8 cellular contexts compared by ENCODE assay signal in genomic region chr16:88383401-88384221, GRCh38. TPM values are rescaled to one million over a fixed set of nuclear protein-coding genes. Genes with fewer than 3 reads are reported as not detected.
DNase-seq lines count a peak whose midpoint lies in the region; ATAC-seq, FAIRE-seq and TF ChIP-seq lines count a peak whose summit lies in the region.

No MANE protein-coding gene starts in this region.

- peak overlapping the region; percentile 90; the same call in 1 of the 2 replicates for H2BK12ac ChIP-seq in H1 (ENCODE audit: low read depth, low read length)

- peak overlapping the region; percentile 49 to 58 for H3K4me2 ChIP-seq in H1 (ENCODE audit: insufficient read depth in 1 of 2, low read depth in 2 of 2, low read length in 2 of 2)

- POLR2A ChIA-PET in H1 (lab: Charles Lee; ENCODE audit: partially characterized antibody), result interaction anchor here (0.8 to 1.4 kb wide), 3 partner anchors 16 to 618 kb away, joined by 3 to 4 read pairs (median 3); partner anchors contain the start of genes KLHDC4 and SLC7A5

- peak; percentile 32; the same call in 1 of the 2 replicates for TF ChIP-seq RAD21 in Ishikawa (IDR thresholded peaks at IDR 0.05; ENCODE audit: low read depth)
- peak; percentile 22 to 46; a peak in 2 of 4 replicates for TF ChIP-seq RAD21 in H1 (IDR thresholded peaks at IDR 0.05 in 1 of 2, conservative IDR thresholded peaks at IDR 0.05 in 1 of 2; ENCODE audit: low read depth in 2 of 2, low read length in 2 of 2)

- H3K4me1 ChIP-seq in H1 (replicated peaks in 1 of 4; ENCODE audit: control insufficient read depth in 3 of 4, insufficient read depth in 4 of 4, low read length in 3 of 4), result peaks cover 6 to 27% (median 20%) of the 10 kb centered on the region in 4 experiments

- H3K4ac ChIP-seq in H1 (replicated peaks; ENCODE audit: insufficient read length, low read depth, low read length), result no peak overlapping the region

- H3K27ac ChIP-seq in H1 (ENCODE audit: low read depth, low read length), result no peak overlapping the region

- no peak overlapping the region for H3K23ac ChIP-seq in H1 (ENCODE audit: insufficient read length)

- no peak for ATAC-seq in GM19467 (IDR thresholded peaks at IDR 0.05; ENCODE audit: unreplicated experiment)
- ATAC-seq in HG02885 (IDR thresholded peaks at IDR 0.05; ENCODE audit: poor library complexity, unreplicated experiment), result no peak

- H2BK5ac ChIP-seq in H1 (ENCODE audit: low read depth, low read length), result no peak overlapping the region

- no peak overlapping the region for H2BK120ac ChIP-seq in H1 (replicated peaks; ENCODE audit: low read depth, low read length)

- 6% methylated on average over 18 of the region's 94 CpGs; no CpG with 5 or more reads in 1 of the 2 experiments for WGBS in H1 (ENCODE audit: extremely low coverage in 1 of 2, insufficient coverage in 1 of 2, insufficient read length in 1 of 2, insufficient replicate concordance in 2 of 2, low coverage in 1 of 2, low lambda C conversion rate in 2 of 2, missing lambda C conversion rate in 1 of 2), 2 experiments

- TF ChIP-seq POLR2A in H1 (IDR thresholded peaks at IDR 0.05; ENCODE audit: control extremely low read depth in 1 of 2, low read depth in 2 of 2, low read length in 2 of 2), result no peak

- no peaks in the 10 kb centered on the region for H3K79me2 ChIP-seq in H1 (ENCODE audit: control insufficient read depth in 1 of 2, insufficient read depth in 2 of 2, low read length in 2 of 2)

- CTCF ChIA-PET in H1 (lab: Charles Lee; ENCODE audit: partially characterized antibody), result interaction anchor here (1.2 kb wide), 1 partner anchor 23 kb away, joined by 4 read pairs; no protein-coding TSS in a partner anchor

- no peak overlapping the region for H3K18ac ChIP-seq in H1 (ENCODE audit: extremely low read depth, low read length)

- TF ChIP-seq EP300 in Ishikawa (IDR thresholded peaks at IDR 0.05; ENCODE audit: borderline replicate concordance) (no peak), H1 (IDR thresholded peaks at IDR 0.05; ENCODE audit: borderline replicate concordance in 1 of 2, low read depth in 2 of 2, low read length in 2 of 2) (no peak)

- no peak overlapping the region for H3K14ac ChIP-seq in H1 (ENCODE audit: insufficient read length)

- H2BK20ac ChIP-seq in H1 (ENCODE audit: low read length), result no peak overlapping the region

- peak overlapping the region in 3 of 4 experiments; percentile 19 to 57 (median 22); a peak in 6 of 8 replicates for H3K4me3 ChIP-seq in H1 (ENCODE audit: extremely low read depth in 1 of 4, insufficient read depth in 2 of 4, low read depth in 3 of 4, low read length in 4 of 4)

- H3K56ac ChIP-seq in H1 (replicated peaks; ENCODE audit: insufficient read length, low read depth, low read length), result no peak overlapping the region

- peaks cover 10% of the 10 kb centered on the region for H3K23me2 ChIP-seq in H1 (ENCODE audit: low read depth, low read length)

- H3K9ac ChIP-seq in H1 (replicated peaks in 1 of 4; ENCODE audit: extremely low read depth in 1 of 4, low read depth in 3 of 4, low read length in 3 of 4), result no peak overlapping the region

- FAIRE-seq in H1 (lab: Jason Lieb, UNC), result no peak

- H3K27me3 ChIP-seq in H1 (replicated peaks in 1 of 4; ENCODE audit: control insufficient read depth in 3 of 4, extremely low read depth in 1 of 4, insufficient read depth in 3 of 4, low read length in 3 of 4), result peaks cover 21 to 39% (median 34%) of the 10 kb centered on the region in 4 experiments

- no peaks in the 10 kb centered on the region for H3K36me3 ChIP-seq in H1 (ENCODE audit: control insufficient read depth in 2 of 4, insufficient read depth in 4 of 4, low read length in 3 of 4)

- H2AK5ac ChIP-seq in H1 (ENCODE audit: low read depth, low read length), result no peak overlapping the region

- peak in 2 of 3 experiments; percentile 5 to 40; a peak in 2 of 4 replicates for TF ChIP-seq CTCF in H1 (IDR thresholded peaks at IDR 0.05; ENCODE audit: control extremely low read depth in 1 of 3, insufficient read depth in 1 of 3, low read depth in 1 of 3, low read length in 3 of 3)

- peak overlapping the region; percentile 18; the same call in 1 of the 2 replicates for H4K8ac ChIP-seq in H1 (ENCODE audit: extremely low read depth, insufficient read depth, low read length)

- no peak overlapping the region for H4K91ac ChIP-seq in H1 (replicated peaks; ENCODE audit: insufficient read length, low read length)

- DNase-seq in AG08396 (ENCODE audit: low spot score), result peak; percentile 87
- no peak for DNase-seq in H1 (ENCODE audit: low read depth in 1 of 2, low spot score in 2 of 2)
- peak; percentile 65 for DNase-seq in myocyte (ENCODE audit: low read depth)
- no peak for DNase-seq in SHP77 (lab: John Stamatoyannopoulos, UW)
- no peak for DNase-seq in HT-29 (ENCODE audit: low spot score)

- 0 out of 4 replicates have a peak, but pooled peaks cover 0 to 6% of the 10 kb centered on the region in 2 experiments for H3K9me3 ChIP-seq in H1 (ENCODE audit: insufficient read depth in 2 of 2, low read depth in 1 of 2, low read length in 1 of 2)

- peaks cover 0 to 17% of the 10 kb centered on the region in 2 experiments for H4K20me1 ChIP-seq in H1 (replicated peaks in 1 of 2; ENCODE audit: control insufficient read depth in 1 of 2, insufficient read depth in 2 of 2, low read length in 2 of 2)

- H2BK15ac ChIP-seq in H1 (ENCODE audit: low read length), result peak overlapping the region; percentile 53; the same call in 1 of the 2 replicates

- H4K5ac ChIP-seq in H1 (ENCODE audit: insufficient read length, low read depth, low read length), result no peak overlapping the region

- no peaks in the 10 kb centered on the region for H3K79me1 ChIP-seq in H1 (ENCODE audit: low read depth, low read length)

- H2AFZ ChIP-seq in H1 (ENCODE audit: low read length), result no peak overlapping the region

TF ChIP-seq in Ishikawa, 13 proteins besides CTCF, POLR2A, EP300 and RAD21:
- no peak for TF ChIP-seq CEBPB (IDR thresholded peaks at IDR 0.05)
- no peak for TF ChIP-seq NFIC (IDR thresholded peaks at IDR 0.05)
- TF ChIP-seq, protein P1, sequence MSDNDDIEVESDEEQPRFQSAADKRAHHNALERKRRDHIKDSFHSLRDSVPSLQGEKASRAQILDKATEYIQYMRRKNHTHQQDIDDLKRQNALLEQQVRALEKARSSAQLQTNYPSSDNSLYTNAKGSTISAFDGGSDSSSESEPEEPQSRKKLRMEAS (IDR thresholded peaks at IDR 0.05), result peak; percentile 44; the same call in 1 of the 2 replicates
- TF ChIP-seq TAF1 (IDR thresholded peaks at IDR 0.05; ENCODE audit: low read depth), result no peak
- TF ChIP-seq ZBTB7A (IDR thresholded peaks at IDR 0.05; ENCODE audit: low read depth), result 0 out of 2 replicates have a peak, but pooled peaks have one; percentile 9
- no peak for TF ChIP-seq TCF12 (IDR thresholded peaks at IDR 0.05; ENCODE audit: low read depth)

TF ChIP-seq in H1, 55 proteins besides CTCF, POLR2A, EP300 and RAD21 (continues in another document):
- no peak for TF ChIP-seq SP2 (IDR thresholded peaks at IDR 0.05; ENCODE audit: low read length)
- TF ChIP-seq SRF (IDR thresholded peaks at IDR 0.05; ENCODE audit: low read depth, low read length), result no peak
- no peak for TF ChIP-seq MAFK (IDR thresholded peaks at IDR 0.05; ENCODE audit: low read depth, low read length)
- TF ChIP-seq RBBP5 (IDR thresholded peaks at IDR 0.05; ENCODE audit: borderline replicate concordance, low read depth, low read length), result no peak
- TF ChIP-seq JUN (IDR thresholded peaks at IDR 0.05; ENCODE audit: low read depth, low read length), result no peak
- TF ChIP-seq ZNF274 (IDR thresholded peaks at IDR 0.05; ENCODE audit: borderline replicate concordance, extremely low read depth, low read length), result no peak
- TF ChIP-seq GTF2F1 (IDR thresholded peaks at IDR 0.05; ENCODE audit: borderline replicate concordance, low read depth, low read length), result no peak
- no peak for TF ChIP-seq EGR1 (IDR thresholded peaks at IDR 0.05; ENCODE audit: borderline replicate concordance, low read depth, low read length)
- peak; percentile 77 for TF ChIP-seq EZH2 (IDR thresholded peaks at IDR 0.05; ENCODE audit: low read depth, low read length, severe bottlenecking)
- TF ChIP-seq E2F6 (IDR thresholded peaks at IDR 0.05), result 0 out of 2 replicates have a peak, but pooled peaks have one; percentile 31
- TF ChIP-seq SP4 (IDR thresholded peaks at IDR 0.05; ENCODE audit: low read length), result no peak
- TF ChIP-seq RFX5 (IDR thresholded peaks at IDR 0.05; ENCODE audit: borderline replicate concordance, low read depth, low read length), result no peak
- TF ChIP-seq GABPA (IDR thresholded peaks at IDR 0.05; ENCODE audit: borderline replicate concordance, insufficient read depth, low read length), result no peak
- no peak for TF ChIP-seq CEBPB (IDR thresholded peaks at IDR 0.05; ENCODE audit: low read depth, low read length)
- TF ChIP-seq CBX8 (IDR thresholded peaks at IDR 0.05; ENCODE audit: borderline replicate concordance, low read depth, low read length), result no peak
- TF ChIP-seq, protein P2, sequence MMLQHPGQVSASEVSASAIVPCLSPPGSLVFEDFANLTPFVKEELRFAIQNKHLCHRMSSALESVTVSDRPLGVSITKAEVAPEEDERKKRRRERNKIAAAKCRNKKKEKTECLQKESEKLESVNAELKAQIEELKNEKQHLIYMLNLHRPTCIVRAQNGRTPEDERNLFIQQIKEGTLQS (IDR thresholded peaks at IDR 0.05; ENCODE audit: insufficient read depth, low read depth, low read length), result no peak
- no peak for TF ChIP-seq NANOG (IDR thresholded peaks at IDR 0.05; ENCODE audit: insufficient read depth, low read depth, low read length, poor library complexity, severe bottlenecking)
- TF ChIP-seq JUND (IDR thresholded peaks at IDR 0.05; ENCODE audit: low read length), result no peak
- no peak for TF ChIP-seq CHD2 (IDR thresholded peaks at IDR 0.05; ENCODE audit: low read length)

RNA-seq across cellular contexts. Expression of gene ZNF469, which starts 0.9 kb away (rescaled TPM):
- 1.8 and 2.0 TPM in 2 replicates for total RNA-seq in H1 (2021; fragmentation: NEBNext Ultra II Directional; extraction: Animal tissue kit (Norgen Biotek cat#: 25700))
- polyA plus RNA-seq in H1 (2011; rRNA removed), result 0.30 and 0.53 TPM in 2 replicates
- 0.23 TPM for polyA plus RNA-seq in H1 (2011; cell fraction: cytosol; rRNA removed)
- polyA plus RNA-seq in H1 (2011; cell fraction: nucleus; rRNA removed), result 1.1 TPM
- 0.54 to 0.96 TPM (median 0.90 TPM) in 4 replicates for polyA plus RNA-seq in H1 (2012, experiment 1 of 2)
- 0.63 TPM for polyA plus RNA-seq in H1 (2012, experiment 2 of 2)
- polyA plus RNA-seq in H1 (2013, experiment 1 of 2), result 0.45 TPM
- 0.42 TPM for polyA plus RNA-seq in H1 (2013, experiment 2 of 2)
- polyA minus RNA-seq in H1 (2011; rRNA and poly(A)+ RNA removed), result 0.32 and 0.41 TPM in 2 replicates
- polyA minus RNA-seq in H1 (2011; cell fraction: cytosol; rRNA and poly(A)+ RNA removed), result 1.1 TPM
- 1.5 TPM for polyA minus RNA-seq in H1 (2011; cell fraction: nucleus; rRNA and poly(A)+ RNA removed)
- 1.5 and 2.7 TPM in 2 replicates for total RNA-seq in myocyte
- 6.1 TPM for polyA plus RNA-seq in myocyte (2012)
- 0.29 and 0.33 TPM in 2 replicates for total RNA-seq in HT-29 (2014; rRNA removed; shearing (Covaris generic))

Comparison
In these comparisons a context has a peak if more than half of its experiments do, and no peak if none do; other contexts are left out.
1. DNase-seq: peak in AG08396 (single experiment) and myocyte (single experiment); none in H1 (0 of 2), SHP77 (0 of 2) and HT-29 (single experiment).